ENCODE assay signal across 10 cellular contexts in genomic region chr17:63675231-63675606, GRCh38. TPM values are rescaled to one million over a fixed set of nuclear protein-coding genes. Genes with fewer than 3 reads are reported as not detected.
DNase-seq lines count a peak whose midpoint lies in the region; ATAC-seq and TF ChIP-seq lines count a peak whose summit lies in the region.
"Had no signal": no experiment of that assay in that cellular context is flagged by ENCODE, and none has a peak within 500 bp of the region (broad histone marks: within the 10 kb centered on the region; RNA-seq: fewer than 3 reads in every experiment).

No MANE protein-coding gene starts in this region.

- DNase-seq in breast epithelium (ENCODE audit: low spot score in 2 of 2) (no peak), MCF 10A (ENCODE audit: unreplicated experiment) (no peak), endodermal cell (peak; percentile 83), aorta (no peak), testis (no peak), HUDEP-2 (lab: John Stamatoyannopoulos, UW; ENCODE audit: unreplicated experiment in 76 of 76) (no peak)
- DNase-seq: stimulated activated CD4-positive, alpha-beta T cell treated with anti-CD3 and anti-CD28 coated beads, Interleukin-4, amount 100 ng/mL, for 4 hours; T-helper 1 cell had no signal

- 27 to 47% methylated on average over 3 to 4 of the region's 4 CpGs for WGBS in endodermal cell (ENCODE audit: insufficient coverage in 1 of 2, insufficient read length in 1 of 2), 2 experiments
- WGBS in aorta, 2 donors, result 4 to 6% methylated on average over 4 of the region's 4 CpGs
- 16 to 49% methylated on average over 4 of the region's 4 CpGs for WGBS in testis, 2 donors

- peak; percentile 31 for ATAC-seq in aorta (ENCODE audit: low FRiP score)
- ATAC-seq in HG03460 (IDR thresholded peaks at IDR 0.05; ENCODE audit: unreplicated experiment), result no peak

- H3K27me3 ChIP-seq in breast epithelium, result no peaks in the 10 kb centered on the region
- no peaks in the 10 kb centered on the region for H3K27me3 ChIP-seq in endodermal cell (ENCODE audit: control insufficient read depth, insufficient read depth, low read length, poor library complexity, severe bottlenecking)
- no peaks in the 10 kb centered on the region for H3K27me3 ChIP-seq in mucosa of rectum (ENCODE audit: control insufficient read depth in 2 of 2, insufficient read depth in 2 of 2, low read length in 2 of 2)
- H3K27me3 ChIP-seq in aorta (ENCODE audit: control insufficient read depth in 1 of 2, insufficient read depth in 2 of 2, low read length in 1 of 2), result no peaks in the 10 kb centered on the region
- no peaks in the 10 kb centered on the region for H3K27me3 ChIP-seq in testis

- CTCF ChIA-PET in MCF 10A (lab: Yijun Ruan, JAX), result interaction anchor here (0.5 to 1.5 kb wide), 9 partner anchors 10 to 267 kb away, joined by 3 to 5 read pairs (median 3); no protein-coding TSS in a partner anchor

- H3K4me1 Mint-ChIP-seq in MCF 10A (ENCODE audit: insufficient read depth, unreplicated experiment) (peaks cover 18% of the 10 kb centered on the region), endodermal cell (peaks cover 43% of the 10 kb centered on the region)

- no peaks in the 10 kb centered on the region for H3K27me3 Mint-ChIP-seq in MCF 10A (ENCODE audit: insufficient read depth, unreplicated experiment)
- H3K27me3 Mint-ChIP-seq in endodermal cell (ENCODE audit: insufficient read depth), result no peaks in the 10 kb centered on the region

- peak overlapping the region in 2 of 3 donors; percentile 3 to 17 for H3K4me3 ChIP-seq in breast epithelium
- H3K4me3 ChIP-seq in endodermal cell (ENCODE audit: low read length), result no peak overlapping the region
- peak overlapping the region; percentile 31 to 38 for H3K4me3 ChIP-seq in mucosa of rectum (ENCODE audit: low read length in 2 of 2)
- no peak overlapping the region for H3K4me3 ChIP-seq in aorta (ENCODE audit: low read length in 2 of 2)
- H3K4me3 ChIP-seq in testis, result no peak overlapping the region

- TF ChIP-seq CTCF in breast epithelium (IDR thresholded peaks at IDR 0.05), result no peak
- no peak for TF ChIP-seq CTCF in MCF 10A (IDR thresholded peaks at IDR 0.05; ENCODE audit: unreplicated experiment)
- TF ChIP-seq CTCF in endodermal cell (conservative IDR thresholded peaks at IDR 0.05), result no peak
- no peak for TF ChIP-seq CTCF in testis (IDR thresholded peaks at IDR 0.05)

- H3K4me1 ChIP-seq in breast epithelium (peaks cover 0 to 17% of the 10 kb centered on the region in 2 donors), endodermal cell (ENCODE audit: control insufficient read depth, insufficient read depth, low read length) (peaks cover 17% of the 10 kb centered on the region), mucosa of rectum (ENCODE audit: control insufficient read depth in 2 of 2, insufficient read depth in 2 of 2, low read length in 2 of 2) (peaks cover 19 to 24% of the 10 kb centered on the region in 2 donors), aorta (ENCODE audit: control insufficient read depth in 1 of 2, insufficient read depth in 2 of 2, low read length in 2 of 2) (no peaks in the 10 kb centered on the region), testis (peaks cover 21% of the 10 kb centered on the region)

- POLR2A ChIA-PET in MCF 10A (lab: Yijun Ruan, JAX), result interaction anchor here (0.7 to 1.8 kb wide), 5 partner anchors 9 to 153 kb away, joined by 3 to 8 read pairs (median 4); no protein-coding TSS in a partner anchor

- peak overlapping the region; percentile 70 to 81 for H3K27ac ChIP-seq in breast epithelium
- no peak overlapping the region for H3K27ac ChIP-seq in endodermal cell (ENCODE audit: low read depth, low read length)
- peak overlapping the region; percentile 77 to 81 for H3K27ac ChIP-seq in mucosa of rectum (ENCODE audit: low read depth in 2 of 2, low read length in 2 of 2)
- peak overlapping the region; percentile 78 to 91 for H3K27ac ChIP-seq in aorta (ENCODE audit: low read depth in 1 of 2, low read length in 2 of 2)
- peak overlapping the region in 1 of 2 donors; percentile 62 for H3K27ac ChIP-seq in testis

- H3K36me3 Mint-ChIP-seq in MCF 10A (ENCODE audit: insufficient read depth, unreplicated experiment) (no peaks in the 10 kb centered on the region), endodermal cell (ENCODE audit: low read depth) (peaks cover 7% of the 10 kb centered on the region)

- intact Hi-C loops in breast epithelium (cut with DNase I; ENCODE audit: low total_unique reads) (no loop called here), MCF 10A (cut with micrococcal nuclease) (no loop called here), aorta (cut with DNase I) (loop anchor here in 1 of 2 donors (5.0 kb wide), 1 partner anchor 67 kb away; the partner anchor contains the start of gene STRADA), testis (cut with DNase I; ENCODE audit: low total_unique reads) (no loop called here)

- no peaks in the 10 kb centered on the region for H3K9me3 Mint-ChIP-seq in MCF 10A (ENCODE audit: unreplicated experiment)
- H3K9me3 Mint-ChIP-seq in endodermal cell, result no peaks in the 10 kb centered on the region

- H3K4me3 Mint-ChIP-seq in MCF 10A (ENCODE audit: unreplicated experiment) (no peak overlapping the region), endodermal cell (no peak overlapping the region)

- H3K36me3 ChIP-seq in breast epithelium, result no peaks in the 10 kb centered on the region
- peaks cover 6% of the 10 kb centered on the region for H3K36me3 ChIP-seq in endodermal cell (ENCODE audit: control insufficient read depth, insufficient read depth, low read length)
- H3K36me3 ChIP-seq in mucosa of rectum (ENCODE audit: control insufficient read depth in 2 of 2, insufficient read depth in 2 of 2, low read length in 2 of 2), result peaks cover 3 to 9% of the 10 kb centered on the region in 2 donors
- H3K36me3 ChIP-seq in aorta (ENCODE audit: control insufficient read depth in 1 of 2, insufficient read depth in 2 of 2, low read length in 1 of 2), result no peaks in the 10 kb centered on the region
- H3K36me3 ChIP-seq in testis (ENCODE audit: low read depth, missing control alignments), result no peaks in the 10 kb centered on the region

- H3K9me3 ChIP-seq in breast epithelium (no peaks in the 10 kb centered on the region), endodermal cell (ENCODE audit: control insufficient read depth, low read length) (no peaks in the 10 kb centered on the region), mucosa of rectum (ENCODE audit: control insufficient read depth in 2 of 2, low read length in 2 of 2) (no peaks in the 10 kb centered on the region), aorta (ENCODE audit: control insufficient read depth, low read length) (no peaks in the 10 kb centered on the region), testis (no peaks in the 10 kb centered on the region)

- TF ChIP-seq POLR2A in breast epithelium (IDR thresholded peaks at IDR 0.05), result no peak
- no peak for TF ChIP-seq POLR2A in testis (IDR thresholded peaks at IDR 0.05)

- H3K9ac ChIP-seq in endodermal cell (ENCODE audit: extremely low read depth, low read length, poor library complexity, severe bottlenecking) (no peak overlapping the region), mucosa of rectum (ENCODE audit: low read depth in 1 of 2, low read length in 2 of 2) (peak overlapping the region; percentile 26 to 42)

- H3K27ac Mint-ChIP-seq in MCF 10A (ENCODE audit: low read depth, unreplicated experiment) (no peak overlapping the region), endodermal cell (peak overlapping the region; percentile 60)

- no TSS peak for BruUV-seq in MCF 10A (replicated peaks; lab: Mats Ljungman, UMichigan)

RNA-seq across cellular contexts. Expression of gene LIMD2, which starts 24.7 kb away (rescaled TPM):
- total RNA-seq in breast epithelium (10 to 100 TPM in 1 of 3 donors, 1 to 10 TPM in 2; 6.1 to 10.5 (median 7.2) TPM), MCF 10A (2022) (0.56 and 0.93 TPM in 2 replicates), endodermal cell (100 to 1,000 TPM in 1 of 2 donors, 10 to 100 TPM in 1; 97.5 to 111 TPM), aorta (10 to 100 TPM; 15.6 to 23.1 TPM), testis (10 to 100 TPM; 21.9 to 22.9 TPM)
- polyA plus RNA-seq in endodermal cell (2013, experiment 1 of 2), result 119 TPM
- 115 TPM for polyA plus RNA-seq in endodermal cell (2013, experiment 2 of 2)
- polyA plus RNA-seq in aorta (10 to 100 TPM; 20.8 to 23.1 TPM), testis (ENCODE audit: insufficient read depth, low read depth, low replicate concordance) (22.8 TPM)

RNA-seq across cellular contexts. Expression of gene MAP3K3, which starts 53.0 kb away (rescaled TPM):
- total RNA-seq in breast epithelium (10 to 100 TPM; 44.9 to 60.0 (median 47.9) TPM), MCF 10A (2022) (12.8 and 13.8 TPM in 2 replicates), endodermal cell (10 to 100 TPM; 19.9 to 23.3 TPM), aorta (10 to 100 TPM; 54.5 to 83.2 TPM), testis (10 to 100 TPM; 57.5 to 57.7 TPM)
- polyA plus RNA-seq in endodermal cell (2013, experiment 1 of 2), result 16.3 TPM
- polyA plus RNA-seq in endodermal cell (2013, experiment 2 of 2), result 18.4 TPM
- polyA plus RNA-seq in aorta (10 to 100 TPM; 16.2 to 40.4 TPM), testis (ENCODE audit: insufficient read depth, low read depth, low replicate concordance) (46.0 TPM)

Comparison
In these comparisons a context has a peak if more than half of its experiments do, and no peak if none do; other contexts are left out.
1. H3K4me3 ChIP-seq: peak in breast epithelium (2 of 3) and mucosa of rectum (2 of 2); none in endodermal cell (single experiment), aorta (0 of 2) and testis (0 of 2).
2. RNA of gene LIMD2, which starts 24.7 kb away (total RNA-seq): 97.5 to 111 TPM in endodermal cell; 15.6 to 23.1 TPM in aorta, 21.9 to 22.9 TPM in testis, 6.1 to 10.5 TPM in breast epithelium and 0.56 to 0.93 TPM in MCF 10A; every median in the first group is over 4 times any median in the second.